In genomic region chr20:48708116-48708515, GRCh38 we compare ENCODE assay signal across 23 cellular contexts.
DNase-seq lines count a peak whose midpoint lies in the region; ATAC-seq and TF ChIP-seq lines count a peak whose summit lies in the region.
"Had no signal": no experiment of that assay in that cellular context is flagged by ENCODE, and none has a peak within 500 bp of the region (broad histone marks: within the 10 kb centered on the region; RNA-seq: fewer than 3 reads in every experiment).

No MANE protein-coding gene starts in this region.

- ATAC-seq in T-helper 17 cell: no peak
- ATAC-seq in GM18907 (IDR thresholded peaks at IDR 0.05; ENCODE audit: unreplicated experiment): no peak
- ATAC-seq in Right ventricle myocardium inferior: no peak
- ATAC-seq in HG03442 (IDR thresholded peaks at IDR 0.05; ENCODE audit: unreplicated experiment): no peak
- ATAC-seq: naive thymus-derived CD4-positive, alpha-beta T cell; right cardiac atrium had no signal

- TF ChIP-seq POLR2A in sigmoid colon (IDR thresholded peaks at IDR 0.05): no peak

- no peak overlapping the region for H3K4me3 ChIP-seq in Caco-2 (ENCODE audit: low read depth, low read length)
- no peak overlapping the region for H3K4me3 ChIP-seq in coronary artery
- no peak overlapping the region for H3K4me3 ChIP-seq in sigmoid colon
- H3K4me3 ChIP-seq: adrenal gland, cardiac muscle cell, HAP-1, ovary, SK-N-MC had no signal

- no peaks in the 10 kb centered on the region for H3K9me3 Mint-ChIP-seq in Caco-2 (ENCODE audit: unreplicated experiment)

- no peak for DNase-seq in Caco-2
- DNase-seq in T-helper 17 cell: no peak
- no peak for DNase-seq in coronary artery (ENCODE audit: low spot score)
- DNase-seq in sigmoid colon: peak; percentile 52
- no peak for DNase-seq in Right ventricle myocardium inferior (ENCODE audit: missing footprints)
- no peak for DNase-seq in stimulated activated CD4-positive, alpha-beta T cell treated with anti-CD3 and anti-CD28 coated beads, Interleukin-2, amount 100 ng/mL, for 48 hours
- DNase-seq: activated CD4-positive, CD25-positive, alpha-beta regulatory T cell; Calu3; effector memory CD4-positive, alpha-beta T cell; naive thymus-derived CD4-positive, alpha-beta T cell; NCI-H1092; NCI-H2029 treated with DMSO at 0.1 percent for 48 hours; NCI-H510A; ovary; right cardiac atrium; stimulated activated naive CD4-positive, alpha-beta T cell treated with Interleukin-2 at 50 U/mL for 16 hours; T-helper 9 cell had no signal

- H3K4me3 Mint-ChIP-seq in Caco-2 (ENCODE audit: unreplicated experiment) (no peak overlapping the region), T-helper 17 cell (no peak overlapping the region)

- H3K4me1 ChIP-seq in Caco-2: peaks cover 7% of the 10 kb centered on the region
- H3K4me1 ChIP-seq in sigmoid colon: peaks cover 0 to 5% (median 0%) of the 10 kb centered on the region in 4 donors
- H3K4me1 ChIP-seq: HAP-1 had no signal

- H3K27ac Mint-ChIP-seq in Caco-2 (ENCODE audit: unreplicated experiment) (peak overlapping the region; percentile 3), T-helper 17 cell (peak overlapping the region; percentile 56)

- CTCF ChIA-PET in Caco-2 (lab: Charles Lee): interaction anchor here (1.7 kb wide), 1 partner anchor 50 kb away, joined by 5 read pairs; no protein-coding TSS in a partner anchor

- H3K9me3 ChIP-seq in Caco-2: no peaks in the 10 kb centered on the region
- H3K9me3 ChIP-seq in T-helper 17 cell (ENCODE audit: control insufficient read depth, low read length, poor library complexity, severe bottlenecking): no peaks in the 10 kb centered on the region
- H3K9me3 ChIP-seq in sigmoid colon: no peaks in the 10 kb centered on the region
- H3K9me3 ChIP-seq: adrenal gland, HAP-1, ovary had no signal

- intact Hi-C loops in Caco-2 (cut with micrococcal nuclease; ENCODE audit: unreplicated experiment) (no loop called here), sigmoid colon (cut with DNase I) (no loop called here), Right ventricle myocardium inferior (cut with DNase I) (no loop called here)

- H3K4me1 Mint-ChIP-seq in Caco-2 (ENCODE audit: low read depth, unreplicated experiment): peaks cover 16% of the 10 kb centered on the region
- H3K4me1 Mint-ChIP-seq in T-helper 17 cell: peaks cover 53% of the 10 kb centered on the region

- H3K36me3 Mint-ChIP-seq in Caco-2 (ENCODE audit: insufficient read depth, unreplicated experiment) (no peaks in the 10 kb centered on the region), T-helper 17 cell (ENCODE audit: low read depth) (peaks cover 6% of the 10 kb centered on the region)

- peak overlapping the region; percentile 62 to 79 for H3K27ac ChIP-seq in coronary artery
- H3K27ac ChIP-seq in sigmoid colon: no peak overlapping the region
- H3K27ac ChIP-seq: cardiac muscle cell, ovary had no signal

- no peaks in the 10 kb centered on the region for H3K27me3 Mint-ChIP-seq in Caco-2 (ENCODE audit: insufficient read depth, unreplicated experiment)
- no peaks in the 10 kb centered on the region for H3K27me3 Mint-ChIP-seq in T-helper 17 cell
- H3K27me3 Mint-ChIP-seq: naive thymus-derived CD4-positive, alpha-beta T cell had no signal

- TF ChIP-seq CTCF in Caco-2 (IDR thresholded peaks at IDR 0.05; ENCODE audit: insufficient read depth in 1 of 2, low read depth in 1 of 2, low read length in 1 of 2, severe bottlenecking in 1 of 2, unreplicated experiment in 1 of 2) (no peak), coronary artery (IDR thresholded peaks at IDR 0.05) (no peak), sigmoid colon (IDR thresholded peaks at IDR 0.05) (no peak)

- H3K27me3 ChIP-seq in Caco-2 (replicated peaks; ENCODE audit: control insufficient read depth, insufficient read depth, low read length) (no peaks in the 10 kb centered on the region), sigmoid colon (no peaks in the 10 kb centered on the region)
- H3K27me3 ChIP-seq: adrenal gland, cardiac muscle cell, ovary had no signal

- POLR2A ChIA-PET in Caco-2 (lab: Charles Lee): no interaction called here

- no peak for TF ChIP-seq EP300 in sigmoid colon (IDR thresholded peaks at IDR 0.05)

- BruUV-seq in Caco-2 (replicated peaks; lab: Mats Ljungman, UMichigan): no TSS peak

- 93 to 95% methylated on average over 7 of the region's 7 CpGs for WGBS in sigmoid colon, 2 donors

- H3K36me3 ChIP-seq in Caco-2 (ENCODE audit: control insufficient read depth, insufficient read depth, low read length): no peaks in the 10 kb centered on the region
- no peaks in the 10 kb centered on the region for H3K36me3 ChIP-seq in sigmoid colon
- H3K36me3 ChIP-seq: adrenal gland, cardiac muscle cell, HAP-1, ovary had no signal

Comparison
In these comparisons a context has a peak if more than half of its experiments do, and no peak if none do; other contexts are left out.
1. H3K27ac ChIP-seq: peak in coronary artery (2 of 2); none in sigmoid colon (0 of 4).